Comparison of ENCODE assay signal across 8 cellular contexts in the genomic region with DNA sequence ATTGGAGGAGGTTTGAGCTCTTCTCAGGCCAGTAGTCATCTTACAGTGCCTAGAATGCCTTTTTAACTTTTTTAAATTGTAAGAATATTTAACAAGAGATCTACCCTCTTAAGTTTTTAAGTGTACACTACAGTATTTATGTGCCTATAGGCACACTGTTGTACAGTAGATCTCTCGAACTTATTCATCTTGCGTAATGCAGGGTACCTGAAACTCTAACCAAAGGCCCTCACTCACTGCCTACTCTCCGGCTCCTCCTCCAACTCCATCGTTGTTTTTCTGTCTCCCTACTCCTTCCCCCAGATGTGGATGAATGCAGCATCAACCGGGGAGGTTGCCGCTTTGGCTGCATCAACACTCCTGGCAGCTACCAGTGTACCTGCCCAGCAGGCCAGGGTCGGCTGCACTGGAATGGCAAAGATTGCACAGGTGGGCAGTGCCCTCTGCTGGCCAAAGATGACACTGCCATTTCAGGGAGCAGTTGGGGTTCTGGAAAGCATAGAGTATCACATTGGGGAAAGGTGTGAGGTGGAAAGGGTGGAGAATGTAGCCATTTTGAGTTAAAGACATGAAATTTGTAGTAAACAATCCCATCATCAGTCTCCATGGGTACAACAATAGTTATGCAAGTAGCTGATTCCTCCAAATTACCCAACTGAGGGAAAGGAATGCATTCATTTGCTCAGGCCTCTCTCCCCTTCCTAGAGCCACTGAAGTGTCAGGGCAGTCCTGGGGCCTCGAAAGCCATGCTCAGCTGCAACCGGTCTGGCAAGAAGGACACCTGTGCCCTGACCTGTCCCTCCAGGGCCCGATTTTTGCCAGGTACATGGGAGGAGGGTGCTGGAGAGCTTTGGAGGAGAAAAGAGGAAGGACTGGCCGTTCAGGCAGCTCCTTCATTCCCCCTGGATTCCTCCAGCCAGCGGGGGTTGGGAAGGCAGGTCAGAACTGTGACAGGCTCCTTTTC. TPM values are rescaled to one million over a fixed set of nuclear protein-coding genes. Genes with fewer than 3 reads are reported as not detected.
DNase-seq lines count a peak whose midpoint lies in the region; ATAC-seq and TF ChIP-seq lines count a peak whose summit lies in the region.

No MANE protein-coding gene starts in this region.

- CTCF ChIA-PET in CD4-positive, alpha-beta memory T cell (lab: Charles Lee; ENCODE audit: partially characterized antibody): interaction anchor here (0.6 to 3.2 kb wide), 30 partner anchors 8 to 1372 kb away, joined by 3 to 29 read pairs (median 4); partner anchors contain the start of gene ZNF76
- CTCF ChIA-PET in HCT116 (lab: Charles Lee): interaction anchor here (0.6 to 2.5 kb wide), 14 partner anchors 9 to 781 kb away, joined by 3 to 36 read pairs (median 4); partner anchors contain the start of gene ZNF76
- CTCF ChIA-PET in activated CD8-positive, alpha-beta T cell treated with anti-CD3 and anti-CD28 coated beads, Interleukin-2, amount 10 ng/mL, durations not matched to agents 7 days and 5 days (lab: Charles Lee): interaction anchor here (0.5 to 4.0 kb wide), 51 partner anchors 8 to 628 kb away, joined by 3 to 54 read pairs (median 4); partner anchors contain the start of gene ZNF76

- no peaks in the 10 kb centered on the region for H4K20me1 ChIP-seq in HCT116 (ENCODE audit: insufficient read depth)

- ATAC-seq in HCT116 (peak; percentile 99), GM21825 (IDR thresholded peaks at IDR 0.05; ENCODE audit: unreplicated experiment) (no peak)
- ATAC-seq in activated CD8-positive, alpha-beta T cell treated with anti-CD3 and anti-CD28 coated beads, Interleukin-2, amount 10 ng/mL, durations not matched to agents 7 days and 5 days: peak; percentile 86
- ATAC-seq in effector memory CD8-positive, alpha-beta T cell (replicated peaks): peak; percentile 77

- no TSS peak for BruUV-seq in HCT116 (replicated peaks; lab: Mats Ljungman, UMichigan)

- no peaks in the 10 kb centered on the region for H3K27me3 Mint-ChIP-seq in CD4-positive, alpha-beta memory T cell
- no peaks in the 10 kb centered on the region for H3K27me3 Mint-ChIP-seq in activated CD8-positive, alpha-beta T cell treated with anti-CD3 and anti-CD28 coated beads, Interleukin-2, amount 10 ng/mL, durations not matched to agents 7 days and 5 days (ENCODE audit: low read depth)
- no peaks in the 10 kb centered on the region for H3K27me3 Mint-ChIP-seq in effector memory CD8-positive, alpha-beta T cell

- H3K36me3 Mint-ChIP-seq in CD4-positive, alpha-beta memory T cell: peaks cover 5 to 19% of the 10 kb centered on the region in 2 donors
- H3K36me3 Mint-ChIP-seq in activated CD8-positive, alpha-beta T cell treated with anti-CD3 and anti-CD28 coated beads, Interleukin-2, amount 10 ng/mL, durations not matched to agents 7 days and 5 days (ENCODE audit: low read depth): no peaks in the 10 kb centered on the region
- H3K36me3 Mint-ChIP-seq in effector memory CD8-positive, alpha-beta T cell (ENCODE audit: insufficient read depth): peaks cover 4% of the 10 kb centered on the region

- POLR2A ChIA-PET in CD4-positive, alpha-beta memory T cell (lab: Charles Lee; ENCODE audit: partially characterized antibody): interaction anchor here (1.4 kb wide), 1 partner anchor 18 kb away, joined by 5 read pairs; the partner anchor contains the start of gene ZNF76
- POLR2A ChIA-PET in HCT116 (lab: Charles Lee): no interaction called here
- POLR2A ChIA-PET in activated CD8-positive, alpha-beta T cell treated with anti-CD3 and anti-CD28 coated beads, Interleukin-2, amount 10 ng/mL, durations not matched to agents 7 days and 5 days (lab: Charles Lee): interaction anchor here (0.6 to 1.6 kb wide), 3 partner anchors 10 to 427 kb away, joined by 3 to 4 read pairs (median 4); no protein-coding TSS in a partner anchor

- no peaks in the 10 kb centered on the region for H3K79me2 ChIP-seq in HCT116 (ENCODE audit: insufficient read depth, low read length)

- H3K9ac ChIP-seq in HCT116 (ENCODE audit: low read length): no peak overlapping the region

- peak; percentile 53 to 66 (median 62) for DNase-seq in CD4-positive, alpha-beta memory T cell
- DNase-seq in HCT116 (ENCODE audit: low read depth, low spot score): peak; percentile 38
- peak; percentile 59 for DNase-seq in NCI-H748 treated with DMSO at 0.1 percent for 48 hours (lab: John Stamatoyannopoulos, UW)
- peak; percentile 82 for DNase-seq in activated CD8-positive, alpha-beta T cell treated with anti-CD3 and anti-CD28 coated beads, Interleukin-2, amount 10 ng/mL, durations not matched to agents 7 days and 5 days
- DNase-seq in effector memory CD8-positive, alpha-beta T cell: peak; percentile 67 to 75 (median 67)
- peak; percentile 91 for DNase-seq in mesenteric fat pad (ENCODE audit: low spot score)
- peak; percentile 49 to 69 for DNase-seq in stimulated activated CD8-positive, alpha-beta memory T cell treated with anti-CD3 and anti-CD28 coated beads, Interleukin-2, amount 100 ng/mL, for 48 hours (ENCODE audit: low read depth in 2 of 2)

- no peaks in the 10 kb centered on the region for H3K36me3 ChIP-seq in CD4-positive, alpha-beta memory T cell (ENCODE audit: insufficient read depth, low read length)
- no peaks in the 10 kb centered on the region for H3K36me3 ChIP-seq in HCT116 (ENCODE audit: control insufficient read depth in 1 of 2, insufficient read depth in 2 of 2, low read length in 2 of 2)

- RAD21 ChIA-PET in HCT116 (lab: Charles Lee; ENCODE audit: low non-redundant PET in 1 of 2, low total read pairs in 2 of 2, uncharacterized antibody in 2 of 2, unreplicated experiment in 2 of 2): interaction anchor here (1.2 to 1.9 kb wide), 5 partner anchors 10 to 101 kb away, joined by 3 to 11 read pairs (median 4); no protein-coding TSS in a partner anchor

- H3K27me3 ChIP-seq in CD4-positive, alpha-beta memory T cell (ENCODE audit: insufficient read depth, low read length): no peaks in the 10 kb centered on the region
- H3K27me3 ChIP-seq in HCT116 (ENCODE audit: insufficient read depth, low read length): no peaks in the 10 kb centered on the region

- H3K4me2 ChIP-seq in HCT116 (ENCODE audit: low read length): no peak overlapping the region

- TF ChIP-seq POLR2A in HCT116 (IDR thresholded peaks at IDR 0.05; ENCODE audit: borderline replicate concordance, extremely low read depth, insufficient read depth, insufficient read length): no peak

- intact Hi-C loops in CD4-positive, alpha-beta memory T cell (cut with micrococcal nuclease): loop anchor here (1.0 kb wide), 3 partner anchors 95 to 781 kb away; no protein-coding TSS in a partner anchor
- intact Hi-C loops in HCT116 (cut with micrococcal nuclease): loop anchor here (1.0 kb wide), 2 partner anchors 95 to 255 kb away; no protein-coding TSS in a partner anchor

- peak; percentile 86 to 100 (median 98) for TF ChIP-seq CTCF in HCT116 (IDR thresholded peaks at IDR 0.05 in 2 of 3, conservative IDR thresholded peaks at IDR 0.05 in 1 of 3; ENCODE audit: borderline replicate concordance in 1 of 3, insufficient read depth in 1 of 3, low read depth in 2 of 3, low read length in 2 of 3)

- no peak overlapping the region for H3K27ac ChIP-seq in CD4-positive, alpha-beta memory T cell (ENCODE audit: low read depth, low read length)
- H3K27ac ChIP-seq in HCT116 (ENCODE audit: low read depth, low read length): no peak overlapping the region

- no peak overlapping the region for H3K4me3 ChIP-seq in CD4-positive, alpha-beta memory T cell (ENCODE audit: low read length in 2 of 2)
- no peak overlapping the region for H3K4me3 ChIP-seq in HCT116 (replicated peaks in 1 of 2; ENCODE audit: low read depth in 1 of 2, low read length in 2 of 2)

- H2AFZ ChIP-seq in HCT116 (ENCODE audit: low read depth, low read length, poor library complexity, severe bottlenecking): no peak overlapping the region

- peak overlapping the region in 1 of 7 donors; percentile 60 for H3K27ac Mint-ChIP-seq in CD4-positive, alpha-beta memory T cell
- H3K27ac Mint-ChIP-seq in activated CD8-positive, alpha-beta T cell treated with anti-CD3 and anti-CD28 coated beads, Interleukin-2, amount 10 ng/mL, durations not matched to agents 7 days and 5 days: no peak overlapping the region
- peak overlapping the region in 1 of 2 donors; percentile 13 for H3K27ac Mint-ChIP-seq in effector memory CD8-positive, alpha-beta T cell

- peaks cover 3 to 6% (median 5%) of the 10 kb centered on the region in 4 donors for H3K4me1 Mint-ChIP-seq in CD4-positive, alpha-beta memory T cell
- peaks cover 3% of the 10 kb centered on the region for H3K4me1 Mint-ChIP-seq in activated CD8-positive, alpha-beta T cell treated with anti-CD3 and anti-CD28 coated beads, Interleukin-2, amount 10 ng/mL, durations not matched to agents 7 days and 5 days (ENCODE audit: low read depth)
- H3K4me1 Mint-ChIP-seq in effector memory CD8-positive, alpha-beta T cell (ENCODE audit: low read depth in 2 of 2): peaks cover 4 to 5% of the 10 kb centered on the region in 2 donors

- H3K4me3 Mint-ChIP-seq in CD4-positive, alpha-beta memory T cell: no peak overlapping the region
- H3K4me3 Mint-ChIP-seq in activated CD8-positive, alpha-beta T cell treated with anti-CD3 and anti-CD28 coated beads, Interleukin-2, amount 10 ng/mL, durations not matched to agents 7 days and 5 days: no peak overlapping the region
- H3K4me3 Mint-ChIP-seq in effector memory CD8-positive, alpha-beta T cell: no peak overlapping the region

- no peaks in the 10 kb centered on the region for H3K9me3 ChIP-seq in CD4-positive, alpha-beta memory T cell (ENCODE audit: control insufficient read depth in 1 of 2, low read length in 2 of 2)
- no peaks in the 10 kb centered on the region for H3K9me3 ChIP-seq in HCT116 (ENCODE audit: control insufficient read depth in 1 of 2, insufficient read depth in 1 of 2, low read depth in 1 of 2, low read length in 2 of 2)

- no peaks in the 10 kb centered on the region for H3K9me3 Mint-ChIP-seq in CD4-positive, alpha-beta memory T cell
- H3K9me3 Mint-ChIP-seq in activated CD8-positive, alpha-beta T cell treated with anti-CD3 and anti-CD28 coated beads, Interleukin-2, amount 10 ng/mL, durations not matched to agents 7 days and 5 days (ENCODE audit: insufficient read depth): no peaks in the 10 kb centered on the region
- no peaks in the 10 kb centered on the region for H3K9me3 Mint-ChIP-seq in effector memory CD8-positive, alpha-beta T cell

- TF ChIP-seq RAD21 in HCT116 (IDR thresholded peaks at IDR 0.05; ENCODE audit: low read depth): peak; percentile 95

- H3K9me2 ChIP-seq in HCT116 (ENCODE audit: insufficient read depth): no peaks in the 10 kb centered on the region

- H3K4me1 ChIP-seq in CD4-positive, alpha-beta memory T cell (ENCODE audit: insufficient read depth, low read length): no peaks in the 10 kb centered on the region
- H3K4me1 ChIP-seq in HCT116 (ENCODE audit: control insufficient read depth in 1 of 2, insufficient read depth in 2 of 2, low read length in 2 of 2): no peaks in the 10 kb centered on the region

RNA-seq across cellular contexts. Expression of gene ZNF76, which starts 18.4 kb away (rescaled TPM):
- total RNA-seq in CD4-positive, alpha-beta memory T cell: 100 to 1,000 TPM in 1 of 2 experiments, 10 to 100 TPM in 1; 97.5 to 106 TPM
- polyA plus RNA-seq in CD4-positive, alpha-beta memory T cell: 10 to 100 TPM; 26.3 to 31.5 TPM
- total RNA-seq in HCT116 (2021; ENCODE audit: unreplicated experiment) (47.5 TPM), mesenteric fat pad (24.5 TPM)
- 40.7 and 42.9 TPM in 2 replicates for polyA plus RNA-seq in HCT116 (2012)
- 10 to 100 TPM; 39.4 to 41.6 TPM for total RNA-seq in activated CD8-positive, alpha-beta T cell treated with anti-CD3 and anti-CD28 coated beads, Interleukin-2, amount 10 ng/mL, durations not matched to agents 7 days and 5 days

RNA-seq across cellular contexts. Expression of gene SCUBE3, which starts 27.4 kb away (rescaled TPM):
- not detected for total RNA-seq in CD4-positive, alpha-beta memory T cell
- under 1 TPM; 0.03 to 0.08 TPM for polyA plus RNA-seq in CD4-positive, alpha-beta memory T cell
- total RNA-seq in HCT116 (2021; ENCODE audit: unreplicated experiment) (0.05 TPM), mesenteric fat pad (0.22 TPM)
- 0.02 and 0.04 TPM in 2 replicates for polyA plus RNA-seq in HCT116 (2012)
- under 1 TPM in 1 of 2 experiments, not detected in 1; 0.03 TPM for total RNA-seq in activated CD8-positive, alpha-beta T cell treated with anti-CD3 and anti-CD28 coated beads, Interleukin-2, amount 10 ng/mL, durations not matched to agents 7 days and 5 days

RNA-seq across cellular contexts. Expression of gene DEF6, which starts 56.5 kb away (rescaled TPM):
- total RNA-seq in CD4-positive, alpha-beta memory T cell: 100 to 1,000 TPM; 231 to 236 TPM
- polyA plus RNA-seq in CD4-positive, alpha-beta memory T cell: 100 to 1,000 TPM in 1 of 2 donors, 10 to 100 TPM in 1; 77.3 to 171 TPM
- 40.4 TPM for total RNA-seq in HCT116 (2021; ENCODE audit: unreplicated experiment)
- 43.4 and 50.8 TPM in 2 replicates for polyA plus RNA-seq in HCT116 (2012)
- 100 to 1,000 TPM; 191 to 195 TPM for total RNA-seq in activated CD8-positive, alpha-beta T cell treated with anti-CD3 and anti-CD28 coated beads, Interleukin-2, amount 10 ng/mL, durations not matched to agents 7 days and 5 days
- total RNA-seq in mesenteric fat pad: 7.8 TPM

Comparison
In these comparisons a context has a peak if more than half of its experiments do, and no peak if none do; other contexts are left out.
1. DNase-seq: peak in every context shown above with its lines; median percentile 91 in mesenteric fat pad; 82 in activated CD8-positive, alpha-beta T cell treated with anti-CD3 and anti-CD28 coated beads, Interleukin-2, amount 10 ng/mL, durations not matched to agents 7 days and 5 days; 67 in effector memory CD8-positive, alpha-beta T cell; 62 in CD4-positive, alpha-beta memory T cell; 59 in NCI-H748 treated with DMSO at 0.1 percent for 48 hours; 59 in stimulated activated CD8-positive, alpha-beta memory T cell treated with anti-CD3 and anti-CD28 coated beads, Interleukin-2, amount 100 ng/mL, for 48 hours; 38 in HCT116.